In genomic region chr22:41231369-41231768, GRCh38 we compare ENCODE assay signal across 26 cellular contexts.
"Had no signal": no experiment of that assay in that cellular context is flagged by ENCODE, and none has a peak within 500 bp of the region (broad histone marks: within the 10 kb centered on the region; RNA-seq: fewer than 3 reads in every experiment).

No MANE protein-coding gene starts in this region.

- H3K27me3 ChIP-seq: gastrocnemius medialis, left lung, ovary, spleen, tibial nerve, upper lobe of left lung had no signal

- H3K4me3 ChIP-seq: coronary artery, gastrocnemius medialis, left lung, lung, neural progenitor cell, ovary, psoas muscle, skin epidermis, spleen, thoracic aorta, tibial nerve, upper lobe of left lung had no signal

- H3K27ac ChIP-seq: coronary artery, gastrocnemius medialis, neural progenitor cell, ovary, psoas muscle, skin epidermis, thoracic aorta, tibial nerve had no signal

- H3K27ac Mint-ChIP-seq: memory B cell; natural killer cell; neural progenitor cell; stimulated activated naive B cell treated with anti-CD40 and anti-IgM and Interleukin-4, amounts not matched to agents 10 μg/mL and 1 μg/mL and 100 μg/mL, for 72 hours; stimulated activated naive CD8-positive, alpha-beta T cell treated with anti-CD3 and anti-CD28 coated beads, Interleukin-15, Interleukin-2, amounts not matched to agents 100 ng/mL and 50 ng/mL, for 24 hours had no signal

- H3K36me3 Mint-ChIP-seq: natural killer cell had no signal

- H3K36me3 ChIP-seq: neural progenitor cell, ovary had no signal

- H3K4me3 Mint-ChIP-seq: memory B cell; natural killer cell; neural progenitor cell; stimulated activated naive B cell treated with anti-CD40 and anti-IgM and Interleukin-4, amounts not matched to agents 10 μg/mL and 1 μg/mL and 100 μg/mL, for 72 hours; stimulated activated naive CD8-positive, alpha-beta T cell treated with anti-CD3 and anti-CD28 coated beads, Interleukin-15, Interleukin-2, amounts not matched to agents 100 ng/mL and 50 ng/mL, for 24 hours had no signal

- H3K9me3 ChIP-seq: gastrocnemius medialis, left lung, ovary, psoas muscle, spleen, thoracic aorta, tibial nerve, upper lobe of left lung had no signal

- ATAC-seq: gastrocnemius medialis; left lung; natural killer cell; psoas muscle; right cardiac atrium; stimulated activated naive B cell treated with anti-CD40 and anti-IgM and Interleukin-4, amounts not matched to agents 10 μg/mL and 1 μg/mL and 100 μg/mL, for 72 hours had no signal

- H3K9ac ChIP-seq: neural progenitor cell had no signal

- H2AFZ ChIP-seq: neural progenitor cell had no signal

- H3K4me1 Mint-ChIP-seq: natural killer cell, neural progenitor cell had no signal

- H3K4me1 ChIP-seq: gastrocnemius medialis, neural progenitor cell, psoas muscle had no signal

- H3K9me3 Mint-ChIP-seq: memory B cell; natural killer cell; neural progenitor cell; stimulated activated naive B cell treated with anti-CD40 and anti-IgM and Interleukin-4, amounts not matched to agents 10 μg/mL and 1 μg/mL and 100 μg/mL, for 72 hours; stimulated activated naive CD8-positive, alpha-beta T cell treated with anti-CD3 and anti-CD28 coated beads, Interleukin-15, Interleukin-2, amounts not matched to agents 100 ng/mL and 50 ng/mL, for 24 hours had no signal

- H3K27me3 Mint-ChIP-seq: memory B cell; stimulated activated naive B cell treated with anti-CD40 and anti-IgM and Interleukin-4, amounts not matched to agents 10 μg/mL and 1 μg/mL and 100 μg/mL, for 72 hours; stimulated activated naive CD8-positive, alpha-beta T cell treated with anti-CD3 and anti-CD28 coated beads, Interleukin-15, Interleukin-2, amounts not matched to agents 100 ng/mL and 50 ng/mL, for 24 hours had no signal

- H3K4me2 ChIP-seq: neural progenitor cell had no signal

- FAIRE-seq: endometrium, kidney, urothelium cell line had no signal

- DNase-seq: effector memory CD4-positive, alpha-beta T cell; foreskin fibroblast; gastrocnemius medialis; head of caudate nucleus; kidney; left lung; natural killer cell; nucleus accumbens; ovary; posterior cingulate gyrus; psoas muscle; spleen; stimulated activated CD4-positive, alpha-beta T cell treated with anti-CD3 and anti-CD28 coated beads, Interleukin-4, amount 100 ng/mL, for 4 hours; stimulated activated naive B cell treated with anti-CD40 and anti-IgM and Interleukin-4, amounts not matched to agents 10 μg/mL and 1 μg/mL and 100 μg/mL, for 72 hours; upper lobe of left lung had no signal
